8 cellular contexts compared by ENCODE assay signal in genomic region chr14:101808894-101809670, GRCh38. TPM values are rescaled to one million over a fixed set of nuclear protein-coding genes. Genes with fewer than 3 reads are reported as not detected.
DNase-seq lines count a peak whose midpoint lies in the region; FAIRE-seq and TF ChIP-seq lines count a peak whose summit lies in the region.

No MANE protein-coding gene starts in this region.

- H3K4me2 ChIP-seq in keratinocyte (ENCODE audit: control insufficient read depth, extremely low read depth, insufficient read depth, low read depth, low read length), result peak overlapping the region; percentile 99

- peak overlapping the region; percentile 43 to 84 (median 77) for H3K4me3 ChIP-seq in keratinocyte (ENCODE audit: control insufficient read depth in 2 of 3, extremely low read depth in 1 of 3, insufficient read depth in 2 of 3, low read depth in 1 of 3, low read length in 3 of 3)
- H3K4me3 ChIP-seq in subcutaneous abdominal adipose tissue (ENCODE audit: low read depth in 1 of 5, low read length in 5 of 5), result peak overlapping the region; percentile 82 to 99 (median 91)

- H3K9ac ChIP-seq in keratinocyte (ENCODE audit: control insufficient read depth, extremely low read depth, insufficient read depth, low read length) (peak overlapping the region; percentile 93), subcutaneous abdominal adipose tissue (ENCODE audit: low read length in 5 of 5) (peak overlapping the region in 4 of 5 donors; percentile 77 to 91 (median 86))

- H3K4me1 ChIP-seq in keratinocyte (ENCODE audit: control insufficient read depth, extremely low read depth, insufficient read depth, low read length) (peaks cover 36% of the 10 kb centered on the region), subcutaneous abdominal adipose tissue (ENCODE audit: control insufficient read depth in 5 of 5, insufficient read depth in 5 of 5, low read length in 5 of 5) (peaks cover 0 to 37% (median 36%) of the 10 kb centered on the region in 5 donors)

- peaks cover 42% of the 10 kb centered on the region for H3K4me1 Mint-ChIP-seq in activated naive CD8-positive, alpha-beta T cell (ENCODE audit: low read depth)

- TF ChIP-seq CTCF in keratinocyte (optimal IDR thresholded peaks at IDR 0.05 in 1 of 3, IDR thresholded peaks at IDR 0.05 in 1 of 3, conservative IDR thresholded peaks at IDR 0.05 in 1 of 3; ENCODE audit: extremely low read depth in 1 of 3, insufficient read depth in 2 of 3, low read length in 3 of 3), result no peak

- no peak for FAIRE-seq in keratinocyte (lab: Jason Lieb, UNC)
- no peak for FAIRE-seq in HTR-8/SVneo (lab: Jason Lieb, UNC)

- no peaks in the 10 kb centered on the region for H3K9me3 ChIP-seq in keratinocyte (ENCODE audit: control insufficient read depth, low read depth, low read length)
- no peaks in the 10 kb centered on the region for H3K9me3 ChIP-seq in subcutaneous abdominal adipose tissue (ENCODE audit: control insufficient read depth in 5 of 5, low read length in 5 of 5)

- no peaks in the 10 kb centered on the region for H4K20me1 ChIP-seq in keratinocyte (ENCODE audit: control insufficient read depth, extremely low read depth, insufficient read depth, low read length)

- peaks cover 12% of the 10 kb centered on the region for H3K36me3 Mint-ChIP-seq in activated naive CD8-positive, alpha-beta T cell

- peaks cover 37% of the 10 kb centered on the region for H3K79me2 ChIP-seq in keratinocyte (ENCODE audit: control insufficient read depth, insufficient read depth, low read length)

- H3K27me3 Mint-ChIP-seq in activated naive CD8-positive, alpha-beta T cell, result no peaks in the 10 kb centered on the region

- peaks cover 2% of the 10 kb centered on the region for H3K9me1 ChIP-seq in keratinocyte (ENCODE audit: control insufficient read depth, extremely low read depth, insufficient read depth, low read length)

- H3K4me3 Mint-ChIP-seq in activated naive CD8-positive, alpha-beta T cell, result peak overlapping the region; percentile 95

- peak; percentile 55 for DNase-seq in NCI-H2107 treated with DMSO at 0.1 percent for 48 hours (lab: John Stamatoyannopoulos, UW; ENCODE audit: unreplicated experiment)
- no peak for DNase-seq in NCI-H2107 (lab: John Stamatoyannopoulos, UW)
- DNase-seq in keratinocyte (ENCODE audit: low read depth, low spot score), result no peak
- no peak for DNase-seq in Kasumi-1 (lab: John Stamatoyannopoulos, UW)
- DNase-seq in HTR-8/SVneo (ENCODE audit: insufficient read length, low spot score), result no peak
- DNase-seq in NK-92 (lab: John Stamatoyannopoulos, UW; ENCODE audit: unreplicated experiment), result no peak

- dilution Hi-C loops in keratinocyte (cut with MboI; ENCODE audit: extremely low pct_ligation_motif_present, low sequenced_read_pairs), result no loop called here

- H3K27ac ChIP-seq in keratinocyte (ENCODE audit: control insufficient read depth, insufficient read depth, low read length) (peak overlapping the region; percentile 99), subcutaneous abdominal adipose tissue (ENCODE audit: low read depth, low read length) (peak overlapping the region; percentile 96)

- H3K27me3 ChIP-seq in keratinocyte (ENCODE audit: control insufficient read depth, extremely low read depth, insufficient read depth, low read length), result no peaks in the 10 kb centered on the region
- no peaks in the 10 kb centered on the region for H3K27me3 ChIP-seq in subcutaneous abdominal adipose tissue (ENCODE audit: control insufficient read depth in 5 of 5, insufficient read depth in 4 of 5, low read length in 5 of 5)

- peak overlapping the region; percentile 83 for H2AFZ ChIP-seq in keratinocyte (ENCODE audit: control insufficient read depth, low read length)

- H3K27ac Mint-ChIP-seq in activated naive CD8-positive, alpha-beta T cell, result peak overlapping the region; percentile 98

- H3K9me3 Mint-ChIP-seq in activated naive CD8-positive, alpha-beta T cell (ENCODE audit: low read depth), result no peaks in the 10 kb centered on the region

- H3K36me3 ChIP-seq in keratinocyte (ENCODE audit: control insufficient read depth in 2 of 2, extremely low read depth in 1 of 2, insufficient read depth in 2 of 2, low read length in 2 of 2), result peaks cover 0 to 5% of the 10 kb centered on the region in 2 experiments
- no peaks in the 10 kb centered on the region for H3K36me3 ChIP-seq in subcutaneous abdominal adipose tissue (ENCODE audit: control insufficient read depth in 5 of 5, insufficient read depth in 5 of 5, low read length in 5 of 5)

RNA-seq across cellular contexts. Expression of gene PPP2R5C, which starts 47.6 kb away (rescaled TPM):
- polyA plus RNA-seq in keratinocyte, result 63.0 to 105 TPM (median 67.0 TPM) in 3 replicates
- 28.9 TPM for polyA plus RNA-seq in keratinocyte (2011; ENCODE audit: low read depth)
- 65.8 and 119 TPM in 2 replicates for polyA plus RNA-seq in keratinocyte (2011; cell fraction: cytosol; rRNA removed)
- polyA plus RNA-seq in keratinocyte (2011; cell fraction: nucleus; rRNA removed), result 43.6 and 53.4 TPM in 2 replicates
- 50.5 and 65.1 TPM in 2 replicates for polyA plus RNA-seq in keratinocyte (2012; ENCODE audit: low replicate concordance)
- polyA minus RNA-seq in keratinocyte, result 25.3 to 133 TPM (median 86.3 TPM) in 3 replicates
- 84.0 TPM for polyA minus RNA-seq in keratinocyte (2011; cell fraction: cytosol; rRNA and poly(A)+ RNA removed)
- 30.6 and 57.9 TPM in 2 replicates for polyA minus RNA-seq in keratinocyte (2011; cell fraction: nucleus; rRNA and poly(A)+ RNA removed)
